In genomic region chr3:159763466-159764210, GRCh38 we compare ENCODE assay signal across 8 cellular contexts.
A peak's percentile ranks its signal among the peaks of the same experiment; 100 is the strongest.
DNase-seq lines count a peak whose midpoint lies in the region; ATAC-seq lines count a peak whose summit lies in the region.

No MANE protein-coding gene starts in this region.

- intact Hi-C loops in left cardiac atrium (cut with DNase I), result loop anchor here in 1 of 2 donors (5.0 to 10.0 kb wide), 2 partner anchors 89 to 146 kb away; no protein-coding TSS in a partner anchor
- intact Hi-C loops in posterior cingulate gyrus (cut with DNase I), result loop anchor here (2.0 to 5.0 kb wide), 2 partner anchors 33 to 244 kb away; no protein-coding TSS in a partner anchor

- ATAC-seq in GM19452 (IDR thresholded peaks at IDR 0.05; ENCODE audit: unreplicated experiment) (peak; percentile 69), HG03457 (IDR thresholded peaks at IDR 0.05; ENCODE audit: unreplicated experiment) (peak; percentile 67), left cardiac atrium (peak; percentile 72 to 76)

- DNase-seq in DMS 273 treated with DMSO at 0.1 percent for 48 hours (lab: John Stamatoyannopoulos, UW), result peak; percentile 90
- DNase-seq in NCI-H748 (lab: John Stamatoyannopoulos, UW; ENCODE audit: unreplicated experiment), result peak; percentile 87
- peak in 51 of 56 donors; percentile 34 to 87 (median 71) for DNase-seq in amygdala (lab: John Stamatoyannopoulos, UW)
- peak; percentile 82 for DNase-seq in left cardiac atrium
- peak; percentile 54 to 96 (median 64) for DNase-seq in posterior cingulate gyrus
- DNase-seq in NK-92 treated with Interleukin-12 subunit alpha and Interleukin-12 subunit beta, amount 100 ng/mL, for 24 hours (lab: John Stamatoyannopoulos, UW), result no peak
